Comparison of ENCODE assay signal across 20 cellular contexts in genomic region chr22:27533105-27533504, GRCh38.
"Had no signal": no experiment of that assay in that cellular context is flagged by ENCODE, and none has a peak within 500 bp of the region (broad histone marks: within the 10 kb centered on the region; RNA-seq: fewer than 3 reads in every experiment).

No MANE protein-coding gene starts in this region.

- H3K9me3 ChIP-seq: SJSA1 had no signal

- DNase-seq: IMR-90, Kasumi-1, MM.1S, NCI-H187, NCI-H2029, NCI-H2081 treated with DMSO at 0.1 percent for 48 hours, NCI-H2171, NCI-H226, NCI-H446, NCI-H510A, NCI-H524 treated with DMSO at 0.1 percent for 48 hours, NCI-H69, NCI-H774, Right ventricle myocardium superior, RPMI8226, SIG-M5 had no signal

- H3K27ac ChIP-seq: KMS-11, SJSA1, SK-N-MC had no signal

- H3K4me2 ChIP-seq: KMS-11 had no signal

- H3K36me3 ChIP-seq: SJSA1 had no signal

- H3K4me3 ChIP-seq: SJSA1, SK-N-MC had no signal

- H3K27me3 ChIP-seq: SJSA1 had no signal

- FAIRE-seq: RCC 7860 had no signal

- H3K9ac ChIP-seq: KMS-11 had no signal
